14 cellular contexts compared by ENCODE assay signal in the genomic region with DNA sequence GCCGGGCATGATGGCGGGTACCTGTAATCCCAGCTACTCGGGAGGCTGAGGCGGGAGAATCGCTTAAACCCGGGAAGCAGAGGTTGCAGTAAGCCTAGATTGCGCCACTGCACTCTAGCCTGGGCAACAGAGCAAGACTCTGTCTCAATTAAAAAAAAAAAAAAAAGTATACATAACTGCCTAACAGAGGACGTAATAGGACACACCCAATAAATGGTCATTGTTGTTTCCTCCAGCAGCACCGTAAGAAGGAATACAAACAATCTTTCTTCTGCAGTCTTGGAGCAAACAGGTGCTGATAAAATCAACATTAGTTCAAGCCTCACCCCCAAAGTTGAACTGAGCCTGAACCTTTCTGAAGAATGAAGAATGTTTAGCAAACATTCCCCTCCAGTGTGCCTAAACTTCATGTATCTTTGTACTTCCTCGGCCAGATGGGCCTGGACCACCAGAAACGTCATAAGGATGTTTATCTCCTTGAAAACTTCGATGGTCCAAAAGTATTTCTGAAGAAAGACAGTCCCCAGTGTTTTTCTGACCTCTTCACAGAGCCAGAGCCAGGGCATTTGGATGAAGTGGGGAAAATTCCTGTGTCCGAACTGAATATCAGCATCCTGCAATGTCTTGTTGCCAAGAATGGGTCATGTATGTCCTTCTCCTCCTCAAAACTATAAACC.
DNase-seq lines count a peak whose midpoint lies in the region; ATAC-seq and TF ChIP-seq lines count a peak whose summit lies in the region.
"Had no signal": no experiment of that assay in that cellular context is flagged by ENCODE, and none has a peak within 500 bp of the region (broad histone marks: within the 10 kb centered on the region; RNA-seq: fewer than 3 reads in every experiment).

No MANE protein-coding gene starts in this region.

- H3K9me3 ChIP-seq in right atrium auricular region (no peaks in the 10 kb centered on the region), psoas muscle (no peaks in the 10 kb centered on the region), transverse colon (no peaks in the 10 kb centered on the region)

- H3K4me3 ChIP-seq in right atrium auricular region (no peak overlapping the region), fibroblast of villous mesenchyme (ENCODE audit: low read depth, low read length) (no peak overlapping the region), psoas muscle (no peak overlapping the region), transverse colon (no peak overlapping the region)

- ATAC-seq in Right ventricle myocardium inferior: peak; percentile 66
- ATAC-seq in psoas muscle: peak in 3 of 4 donors; percentile 26 to 65 (median 29)
- ATAC-seq in GM21619 (IDR thresholded peaks at IDR 0.05; ENCODE audit: unreplicated experiment): no peak

- no peak for TF ChIP-seq EP300 in transverse colon (IDR thresholded peaks at IDR 0.05; ENCODE audit: low read depth)

- H3K27me3 ChIP-seq in right atrium auricular region (no peaks in the 10 kb centered on the region), psoas muscle (ENCODE audit: insufficient read depth in 3 of 3, low read length in 2 of 3) (peaks cover 0 to under 1% (median 0%) of the 10 kb centered on the region in 3 donors), transverse colon (no peaks in the 10 kb centered on the region)

- H3K36me3 ChIP-seq in right atrium auricular region: no peaks in the 10 kb centered on the region
- no peaks in the 10 kb centered on the region for H3K36me3 ChIP-seq in psoas muscle (ENCODE audit: insufficient read depth in 1 of 2, low read depth in 1 of 2)
- no peaks in the 10 kb centered on the region for H3K36me3 ChIP-seq in transverse colon

- no peak overlapping the region for H3K27ac ChIP-seq in right atrium auricular region
- H3K27ac ChIP-seq in psoas muscle: no peak overlapping the region
- peak overlapping the region; percentile 8 to 70 (median 12) for H3K27ac ChIP-seq in transverse colon
- H3K27ac ChIP-seq: HL-60 had no signal

- TF ChIP-seq CTCF in right atrium auricular region (IDR thresholded peaks at IDR 0.05): no peak
- TF ChIP-seq CTCF in fibroblast of villous mesenchyme (IDR thresholded peaks at IDR 0.05; ENCODE audit: insufficient read depth, low read depth, low read length): no peak
- no peak for TF ChIP-seq CTCF in psoas muscle (IDR thresholded peaks at IDR 0.05)
- no peak for TF ChIP-seq CTCF in transverse colon (IDR thresholded peaks at IDR 0.05)

- peaks cover 0 to 5% of the 10 kb centered on the region in 2 donors for H3K4me1 ChIP-seq in right atrium auricular region
- no peaks in the 10 kb centered on the region for H3K4me1 ChIP-seq in psoas muscle
- H3K4me1 ChIP-seq in transverse colon: peaks cover 0 to 25% (median 7%) of the 10 kb centered on the region in 4 donors

- WGBS in psoas muscle, 3 donors: 70 to 76% (median 71%) methylated on average over 13 of the region's 13 CpGs
- 73 to 86% methylated on average over 1 to 13 of the region's 13 CpGs for WGBS in transverse colon (ENCODE audit: low coverage in 1 of 2), 2 donors

- in situ Hi-C loops in transverse colon (cut with MboI; ENCODE audit: low pct_ligation_motif_present in 1 of 4, low pct_unique_long_range_greater_than_20kb in 1 of 4, low sequenced_read_pairs in 3 of 4): no loop called here

- no peak for TF ChIP-seq POLR2A in transverse colon (IDR thresholded peaks at IDR 0.05)

- intact Hi-C loops in Right ventricle myocardium inferior (cut with DNase I) (no loop called here), psoas muscle (cut with DNase I) (no loop called here), transverse colon (cut with DNase I; ENCODE audit: low total_unique reads) (no loop called here)

- DNase-seq in Right ventricle myocardium inferior (ENCODE audit: missing footprints): no peak
- no peak for DNase-seq in right atrium auricular region (ENCODE audit: low spot score)
- DNase-seq in fibroblast of villous mesenchyme (ENCODE audit: low read depth): peak; percentile 74
- peak; percentile 26 to 59 for DNase-seq in psoas muscle
- no peak for DNase-seq in transverse colon
- no peak for DNase-seq in germinal center (ENCODE audit: low spot score)
- no peak for DNase-seq in stimulated activated CD4-positive, alpha-beta T cell treated with anti-CD3 and anti-CD28 coated beads, Interleukin-4, amount 100 ng/mL, for 24 hours
- DNase-seq: 8988T; Calu3; CD4-positive, alpha-beta memory T cell; NCI-H187 treated with DMSO at 0.1 percent for 48 hours; NK-92 treated with Interleukin-12 subunit alpha and Interleukin-12 subunit beta, amount 100 ng/mL, for 24 hours had no signal

Comparison
In these comparisons a context has a peak if more than half of its experiments do, and no peak if none do; other contexts are left out.
1. DNase-seq: peak in fibroblast of villous mesenchyme (single experiment) and psoas muscle (2 of 2); none in Right ventricle myocardium inferior (single experiment), right atrium auricular region (single experiment), transverse colon (single experiment), germinal center (single experiment) and stimulated activated CD4-positive, alpha-beta T cell treated with anti-CD3 and anti-CD28 coated beads, Interleukin-4, amount 100 ng/mL, for 24 hours (single experiment).
2. H3K27ac ChIP-seq: peak in transverse colon (4 of 4); none in right atrium auricular region (0 of 2) and psoas muscle (single experiment).